12 cellular contexts compared by ENCODE assay signal in genomic region chr14:68549966-68550705, GRCh38.
A peak's percentile ranks its signal among the peaks of the same experiment; 100 is the strongest.
DNase-seq lines count a peak whose midpoint lies in the region; ATAC-seq and TF ChIP-seq lines count a peak whose summit lies in the region.
"Had no signal": no experiment of that assay in that cellular context is flagged by ENCODE, and none has a peak within 500 bp of the region (broad histone marks: within the 10 kb centered on the region; RNA-seq: fewer than 3 reads in every experiment).

No MANE protein-coding gene starts in this region.

- no peak overlapping the region for H3K9ac ChIP-seq in BLaER1 treated with 17β-estradiol and CSF1 and Interleukin-3, amounts not matched to agents 10 nM and 100 nM

- H3K9me3 ChIP-seq in BLaER1 treated with 17β-estradiol and CSF1 and Interleukin-3, amounts not matched to agents 10 nM and 100 nM (replicated peaks in 1 of 11), result peaks cover 0 to 27% (median 9%) of the 10 kb centered on the region in 11 experiments; a peak in 13 of 22 replicates
- no peaks in the 10 kb centered on the region for H3K9me3 ChIP-seq in RWPE2 (ENCODE audit: severe bottlenecking)
- H3K9me3 ChIP-seq in sigmoid colon, result no peaks in the 10 kb centered on the region
- H3K9me3 ChIP-seq: right lobe of liver had no signal

- WGBS in sigmoid colon, 2 donors, result 77 to 85% methylated on average over 8 of the region's 8 CpGs

- no peak for TF ChIP-seq POLR2A in sigmoid colon (IDR thresholded peaks at IDR 0.05)

- TF ChIP-seq CTCF in RWPE2 (IDR thresholded peaks at IDR 0.05; ENCODE audit: poor library complexity, severe bottlenecking) (no peak), fibroblast of pulmonary artery (IDR thresholded peaks at IDR 0.05; ENCODE audit: low read length, missing control alignments) (no peak), sigmoid colon (IDR thresholded peaks at IDR 0.05) (no peak)

- H3K4me3 ChIP-seq in BLaER1 treated with 17β-estradiol and CSF1 and Interleukin-3, amounts not matched to agents 10 nM and 100 nM, result 0 out of 20 replicates have a peak overlapping the region, but pooled peaks of 1 of the 10 experiments have one; percentile 2
- H3K4me3 ChIP-seq in RWPE2 (ENCODE audit: severe bottlenecking), result no peak overlapping the region
- H3K4me3 ChIP-seq in fibroblast of pulmonary artery (replicated peaks; ENCODE audit: low read depth, low read length), result no peak overlapping the region
- H3K4me3 ChIP-seq in sigmoid colon, result no peak overlapping the region
- H3K4me3 ChIP-seq: right lobe of liver had no signal

- H3K4me1 ChIP-seq in BLaER1 treated with 17β-estradiol and CSF1 and Interleukin-3, amounts not matched to agents 10 nM and 100 nM, result peaks cover 71 to 100% (median 84%) of the 10 kb centered on the region in 10 experiments
- H3K4me1 ChIP-seq in RWPE2 (ENCODE audit: insufficient read depth, poor library complexity, severe bottlenecking), result peaks cover 74% of the 10 kb centered on the region
- peaks cover 0 to 98% (median 83%) of the 10 kb centered on the region in 4 donors for H3K4me1 ChIP-seq in sigmoid colon

- peak overlapping the region in 5 of 11 experiments; percentile 2 to 64 (median 22); a peak in 3 of 22 replicates for H3K27ac ChIP-seq in BLaER1 treated with 17β-estradiol and CSF1 and Interleukin-3, amounts not matched to agents 10 nM and 100 nM
- H3K27ac ChIP-seq in RWPE2 (ENCODE audit: poor library complexity, severe bottlenecking), result peak overlapping the region; percentile 100
- H3K27ac ChIP-seq in sigmoid colon, result peak overlapping the region; percentile 93 to 96 (median 96)

- intact Hi-C loops in sigmoid colon (cut with DNase I), result loop anchor here (5.0 kb wide), 9 partner anchors 102 to 608 kb away; no protein-coding TSS in a partner anchor

- TF ChIP-seq EP300 in sigmoid colon (IDR thresholded peaks at IDR 0.05), result peak in 3 of 4 donors; percentile 89 to 98 (median 89)

- no peaks in the 10 kb centered on the region for H3K27me3 ChIP-seq in BLaER1 treated with 17β-estradiol and CSF1 and Interleukin-3, amounts not matched to agents 10 nM and 100 nM
- H3K27me3 ChIP-seq in RWPE2 (ENCODE audit: insufficient read depth, poor library complexity, severe bottlenecking), result no peaks in the 10 kb centered on the region
- no peaks in the 10 kb centered on the region for H3K27me3 ChIP-seq in sigmoid colon
- H3K27me3 ChIP-seq: right lobe of liver had no signal

- H3K4me2 ChIP-seq in BLaER1 treated with 17β-estradiol and CSF1 and Interleukin-3, amounts not matched to agents 10 nM and 100 nM, result peak overlapping the region in 8 of 11 experiments; percentile 5 to 84 (median 36); a peak in 12 of 22 replicates

- H4K20me1 ChIP-seq in BLaER1 treated with 17β-estradiol and CSF1 and Interleukin-3, amounts not matched to agents 10 nM and 100 nM, result no peaks in the 10 kb centered on the region

- DNase-seq in RWPE2 (ENCODE audit: low spot score) (no peak), fibroblast of pulmonary artery (ENCODE audit: low read depth) (peak; percentile 79), sigmoid colon (no peak)
- no peak for DNase-seq in activated CD4-positive, alpha-beta T cell treated with anti-CD3 and anti-CD28 coated beads, Interleukin-2, amount 50 U/mL, for 4 hours
- no peak for DNase-seq in stimulated activated naive CD4-positive, alpha-beta T cell (lab: John Stamatoyannopoulos, UW)
- DNase-seq: caudate nucleus; CD8-positive, alpha-beta T cell; right lobe of liver; RPMI8226 had no signal

- peak; percentile 9; the same call in 2 of the 3 replicates for ATAC-seq in RWPE2 (ENCODE audit: low read depth)
- no peak for ATAC-seq in GM19035 (IDR thresholded peaks at IDR 0.05; ENCODE audit: unreplicated experiment)
- no peak for ATAC-seq in GM19023 (IDR thresholded peaks at IDR 0.05; ENCODE audit: unreplicated experiment)
- ATAC-seq: CD8-positive, alpha-beta T cell had no signal

- H3K36me3 ChIP-seq in BLaER1 treated with 17β-estradiol and CSF1 and Interleukin-3, amounts not matched to agents 10 nM and 100 nM, result no peaks in the 10 kb centered on the region
- H3K36me3 ChIP-seq in RWPE2 (ENCODE audit: low read depth) (no peaks in the 10 kb centered on the region), sigmoid colon (no peaks in the 10 kb centered on the region)
- H3K36me3 ChIP-seq: right lobe of liver had no signal
